23 cellular contexts compared by ENCODE assay signal in genomic region chr20:40715491-40715890, GRCh38.
"Had no signal": no experiment of that assay in that cellular context is flagged by ENCODE, and none has a peak within 500 bp of the region (broad histone marks: within the 10 kb centered on the region; RNA-seq: fewer than 3 reads in every experiment).

No MANE protein-coding gene starts in this region.

- DNase-seq: colonic mucosa; cortex of kidney; effector CD8-positive, alpha-beta T cell; effector memory CD8-positive, alpha-beta T cell; endodermal cell; foreskin keratinocyte; heart right ventricle; hippocampal formation; left cardiac atrium; left lung; left ventricle myocardium superior; lower lobe of right lung; mesenchymal stem cell; mucosa of descending colon had no signal

- H3K4me1 Mint-ChIP-seq: mesothelial cell of epicardium had no signal

- H3K4me3 ChIP-seq: colonic mucosa, esophagus muscularis mucosa, gastroesophageal sphincter, heart right ventricle, left lung, lower lobe of right lung, mucosa of descending colon had no signal

- H3K9me3 Mint-ChIP-seq: dendritic cell treated with granulocyte-macrophage colony-stimulating factor and Interleukin-4, amounts not matched to agents 40 ng/mL and 50 ng/mL, for 4 days; effector memory CD8-positive, alpha-beta T cell; endodermal cell; mesothelial cell of epicardium had no signal

- H3K36me3 Mint-ChIP-seq: mesothelial cell of epicardium had no signal

- H3K36me3 ChIP-seq: colonic mucosa, esophagus muscularis mucosa, gastroesophageal sphincter, heart right ventricle, left lung, lower lobe of right lung had no signal

- H3K9me3 ChIP-seq: colonic mucosa, esophagus muscularis mucosa, gastroesophageal sphincter, heart right ventricle, left lung, lower lobe of right lung, mucosa of descending colon had no signal

- H3K4me1 ChIP-seq: colonic mucosa, esophagus muscularis mucosa, foreskin keratinocyte, gastroesophageal sphincter, lower lobe of right lung had no signal

- FAIRE-seq: endometrium, endothelial cell of umbilical vein, frontal cortex, islet of Langerhans, keratinocyte had no signal

- H3K27ac Mint-ChIP-seq: dendritic cell treated with granulocyte-macrophage colony-stimulating factor and Interleukin-4, amounts not matched to agents 40 ng/mL and 50 ng/mL, for 4 days; effector memory CD8-positive, alpha-beta T cell; endodermal cell; mesothelial cell of epicardium had no signal

- H3K27me3 ChIP-seq: colonic mucosa had no signal

- ATAC-seq: effector memory CD8-positive, alpha-beta T cell; foreskin keratinocyte; gastroesophageal sphincter; heart right ventricle; left cardiac atrium; left ventricle myocardium superior; lower lobe of right lung; mucosa of descending colon had no signal

- H3K4me3 Mint-ChIP-seq: dendritic cell treated with granulocyte-macrophage colony-stimulating factor and Interleukin-4, amounts not matched to agents 40 ng/mL and 50 ng/mL, for 4 days; effector memory CD8-positive, alpha-beta T cell; endodermal cell; mesothelial cell of epicardium had no signal

- H3K27ac ChIP-seq: colonic mucosa, esophagus muscularis mucosa, foreskin keratinocyte, gastroesophageal sphincter, heart right ventricle, left lung, lower lobe of right lung had no signal
